9 cellular contexts compared by ENCODE assay signal in the genomic region with DNA sequence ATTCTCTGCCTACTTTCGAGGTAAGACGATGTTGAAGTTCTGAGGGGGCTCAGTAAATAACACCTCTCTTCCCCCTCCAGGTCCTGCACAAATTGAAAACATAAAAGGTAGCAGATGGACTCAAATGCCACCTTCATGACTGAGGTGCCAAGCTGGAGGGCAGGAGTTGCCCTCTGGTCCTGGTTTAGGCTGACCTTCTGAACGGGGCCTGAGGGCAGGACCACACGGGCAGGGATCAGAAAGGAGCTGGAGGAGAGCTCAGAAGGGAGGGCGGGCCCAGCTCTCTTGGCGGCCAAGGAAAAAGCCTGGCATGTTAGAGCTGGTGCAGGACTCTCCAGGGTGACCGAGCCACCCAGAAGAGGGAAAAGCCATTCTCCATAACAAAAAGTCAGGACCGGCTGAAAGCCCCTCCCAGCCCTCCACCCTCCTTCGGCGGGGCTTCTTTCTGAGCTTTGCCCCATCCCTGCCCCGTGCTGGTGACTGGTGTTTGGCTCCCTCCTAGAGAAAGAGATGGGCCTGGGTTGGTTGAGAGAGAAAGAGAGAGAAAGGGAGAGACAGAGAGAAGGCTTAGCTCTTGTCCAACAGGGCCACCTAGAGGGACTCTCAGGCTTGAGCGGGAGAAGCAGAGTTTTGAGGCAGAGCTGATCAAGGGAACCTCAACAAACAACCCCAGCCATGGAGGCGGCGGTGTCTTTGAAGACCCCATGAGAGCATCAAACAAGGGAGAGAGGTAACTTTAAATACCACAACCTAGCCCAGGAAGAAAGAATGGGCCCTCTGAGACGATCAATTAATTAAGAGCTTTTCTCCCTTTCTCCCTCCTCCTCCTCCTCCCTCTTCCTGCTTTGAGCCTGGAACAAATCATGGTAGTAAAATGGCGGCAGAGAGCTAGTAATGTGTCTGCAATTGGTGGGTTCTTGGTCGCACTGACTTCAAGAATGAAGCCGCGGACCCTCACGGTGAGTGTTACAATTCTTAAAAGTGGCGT. TPM values are rescaled to one million over a fixed set of nuclear protein-coding genes. Genes with fewer than 3 reads are reported as not detected.
DNase-seq lines count a peak whose midpoint lies in the region; FAIRE-seq and TF ChIP-seq lines count a peak whose summit lies in the region.
"Had no signal": no experiment of that assay in that cellular context is flagged by ENCODE, and none has a peak within 500 bp of the region (broad histone marks: within the 10 kb centered on the region; RNA-seq: fewer than 3 reads in every experiment).

No MANE protein-coding gene starts in this region.

- H3K4me3 ChIP-seq in skeletal muscle cell (ENCODE audit: low read depth, low read length) (no peak overlapping the region), kidney (ENCODE audit: low read length in 2 of 2) (no peak overlapping the region)

- no peaks in the 10 kb centered on the region for H3K36me3 ChIP-seq in kidney (ENCODE audit: control insufficient read depth in 1 of 2, insufficient read depth in 2 of 2, low read length in 2 of 2)

- H3K9ac ChIP-seq in kidney (ENCODE audit: low read length in 2 of 2), result no peak overlapping the region

- H3K27me3 Mint-ChIP-seq in activated CD4-positive, alpha-beta T cell treated with anti-CD3 and anti-CD28 coated beads, Interleukin-2, amount 10 ng/mL, durations not matched to agents 24 days and 14 days, result no peaks in the 10 kb centered on the region
- peaks cover 6% of the 10 kb centered on the region for H3K27me3 Mint-ChIP-seq in glutamatergic neuron (ENCODE audit: unreplicated experiment)

- DNase-seq in 8988T (peak; percentile 35), EL (peak; percentile 53), LHCN-M2 (ENCODE audit: low read depth) (peak; percentile 32), glutamatergic neuron (peak; percentile 38), skeletal muscle cell (ENCODE audit: low read depth) (peak; percentile 11), kidney (no peak), DMS79 treated with DMSO at 0.1 percent for 48 hours (lab: John Stamatoyannopoulos, UW) (no peak)
- DNase-seq in activated CD4-positive, alpha-beta T cell treated with anti-CD3 and anti-CD28 coated beads, Interleukin-2, amount 10 ng/mL, durations not matched to agents 24 days and 14 days, result peak; percentile 82

- H3K36me3 Mint-ChIP-seq in activated CD4-positive, alpha-beta T cell treated with anti-CD3 and anti-CD28 coated beads, Interleukin-2, amount 10 ng/mL, durations not matched to agents 24 days and 14 days (ENCODE audit: low read depth), result peaks cover 1% of the 10 kb centered on the region
- peaks cover 3% of the 10 kb centered on the region for H3K36me3 Mint-ChIP-seq in glutamatergic neuron (ENCODE audit: unreplicated experiment)

- no peaks in the 10 kb centered on the region for H3K9me3 Mint-ChIP-seq in activated CD4-positive, alpha-beta T cell treated with anti-CD3 and anti-CD28 coated beads, Interleukin-2, amount 10 ng/mL, durations not matched to agents 24 days and 14 days
- no peaks in the 10 kb centered on the region for H3K9me3 Mint-ChIP-seq in glutamatergic neuron (ENCODE audit: unreplicated experiment)

- peaks cover 6% of the 10 kb centered on the region for H3K4me1 Mint-ChIP-seq in activated CD4-positive, alpha-beta T cell treated with anti-CD3 and anti-CD28 coated beads, Interleukin-2, amount 10 ng/mL, durations not matched to agents 24 days and 14 days
- H3K4me1 Mint-ChIP-seq in glutamatergic neuron (ENCODE audit: low read depth, unreplicated experiment), result peaks cover 12% of the 10 kb centered on the region

- H3K4me3 Mint-ChIP-seq in activated CD4-positive, alpha-beta T cell treated with anti-CD3 and anti-CD28 coated beads, Interleukin-2, amount 10 ng/mL, durations not matched to agents 24 days and 14 days, result no peak overlapping the region
- H3K4me3 Mint-ChIP-seq in glutamatergic neuron (ENCODE audit: unreplicated experiment), result no peak overlapping the region

- no peaks in the 10 kb centered on the region for H3K4me1 ChIP-seq in kidney (ENCODE audit: control insufficient read depth in 1 of 2, insufficient read depth in 1 of 2, low read depth in 1 of 2, low read length in 2 of 2)

- no peak overlapping the region for H3K27ac ChIP-seq in kidney (ENCODE audit: low read depth in 2 of 2, low read length in 2 of 2)

- TF ChIP-seq CTCF in glutamatergic neuron (IDR thresholded peaks at IDR 0.05; ENCODE audit: partially characterized antibody, unreplicated experiment) (no peak), kidney (IDR thresholded peaks at IDR 0.05; ENCODE audit: borderline replicate concordance, extremely low read depth, insufficient read depth) (no peak)

- intact Hi-C loops in activated CD4-positive, alpha-beta T cell treated with anti-CD3 and anti-CD28 coated beads, Interleukin-2, amount 10 ng/mL, durations not matched to agents 24 days and 14 days (cut with micrococcal nuclease), result loop anchor here (1.0 kb wide), 1 partner anchor 85 kb away; no protein-coding TSS in a partner anchor
- intact Hi-C loops in kidney (cut with DNase I), result no loop called here

- H3K27ac Mint-ChIP-seq in activated CD4-positive, alpha-beta T cell treated with anti-CD3 and anti-CD28 coated beads, Interleukin-2, amount 10 ng/mL, durations not matched to agents 24 days and 14 days, result peak overlapping the region; percentile 6
- H3K27ac Mint-ChIP-seq in glutamatergic neuron (ENCODE audit: unreplicated experiment), result no peak overlapping the region

- H3K9me3 ChIP-seq in kidney (ENCODE audit: control insufficient read depth in 1 of 2, low read length in 2 of 2), result no peaks in the 10 kb centered on the region

- no peak for FAIRE-seq in kidney (lab: Jason Lieb, UNC)
- FAIRE-seq: islet of Langerhans had no signal

RNA-seq across cellular contexts. Expression of a gene that starts 50.8 kb away (rescaled TPM):
- total RNA-seq in LHCN-M2 (2014; rRNA removed), result 11.9 and 19.4 TPM in 2 replicates
- polyA plus RNA-seq in LHCN-M2 (2012), result 24.1 TPM
- 280 and 287 TPM in 2 replicates for total RNA-seq in activated CD4-positive, alpha-beta T cell treated with anti-CD3 and anti-CD28 coated beads, Interleukin-2, amount 10 ng/mL, durations not matched to agents 24 days and 14 days
- total RNA-seq in glutamatergic neuron (ENCODE audit: unreplicated experiment), result 15.5 TPM
- 55.0 TPM for total RNA-seq in kidney
- polyA plus RNA-seq in kidney (ENCODE audit: insufficient read depth, low read depth, low replicate concordance), result 11.7 TPM

RNA-seq across cellular contexts. Expression of a gene that starts 60.0 kb away (rescaled TPM):
- 2.9 and 156 TPM in 2 replicates for total RNA-seq in LHCN-M2 (2014; rRNA removed)
- polyA plus RNA-seq in LHCN-M2 (2012), result 1.8 TPM
- total RNA-seq in activated CD4-positive, alpha-beta T cell treated with anti-CD3 and anti-CD28 coated beads, Interleukin-2, amount 10 ng/mL, durations not matched to agents 24 days and 14 days, result 3.1 and 3.6 TPM in 2 replicates
- total RNA-seq in glutamatergic neuron (ENCODE audit: unreplicated experiment), result 51.1 TPM
- 7.6 TPM for total RNA-seq in kidney
- polyA plus RNA-seq in kidney (ENCODE audit: insufficient read depth, low read depth, low replicate concordance), result 8.1 TPM

Comparison
In these comparisons a context has a peak if more than half of its experiments do, and no peak if none do; other contexts are left out.
1. DNase-seq: peak in 8988T (single experiment), EL (single experiment), LHCN-M2 (single experiment), activated CD4-positive, alpha-beta T cell treated with anti-CD3 and anti-CD28 coated beads, Interleukin-2, amount 10 ng/mL, durations not matched to agents 24 days and 14 days (single experiment), glutamatergic neuron (single experiment) and skeletal muscle cell (single experiment); none in kidney (single experiment) and DMS79 treated with DMSO at 0.1 percent for 48 hours (single experiment).